ENCODE assay signal across 2 cellular contexts in the genomic region with DNA sequence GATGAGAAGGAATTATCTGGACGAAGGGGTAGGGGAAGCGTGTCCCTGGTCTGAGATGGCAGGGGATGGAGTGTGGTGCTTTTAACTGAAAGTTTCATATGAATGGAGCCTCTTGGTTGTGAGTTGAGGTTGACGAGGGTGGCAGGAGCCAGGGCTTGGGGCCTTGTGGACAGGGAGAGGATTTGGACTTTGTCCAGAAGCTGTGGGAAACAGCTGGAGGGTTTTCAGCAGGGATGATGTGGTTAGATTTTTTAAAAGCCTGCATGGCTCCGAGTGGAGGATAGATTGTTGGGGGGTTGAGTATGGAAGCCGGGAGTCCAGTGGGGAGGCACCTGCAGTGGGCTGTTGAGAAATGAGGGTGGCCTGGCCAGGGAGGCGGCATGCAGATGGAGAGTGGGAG.
TF ChIP-seq lines count a peak whose summit lies in the region.

No MANE protein-coding gene starts in this region.

TF ChIP-seq in HepG2, 621 proteins besides CTCF, POLR2A, EP300 and RAD21:
- TF ChIP-seq HIVEP1 (CRISPR knock-in tag; IDR thresholded peaks at IDR 0.05) (no peak), CAMTA2 (CRISPR knock-in tag; IDR thresholded peaks at IDR 0.05; ENCODE audit: borderline replicate concordance) (no peak), ZZZ3 (CRISPR knock-in tag; IDR thresholded peaks at IDR 0.05; ENCODE audit: borderline replicate concordance) (no peak), PHF5A (CRISPR knock-in tag; IDR thresholded peaks at IDR 0.05; ENCODE audit: low read depth, unreplicated experiment) (no peak), ZFX (CRISPR knock-in tag; IDR thresholded peaks at IDR 0.05; ENCODE audit: low read depth) (0 out of 2 replicates have a peak, but pooled peaks have one; percentile 4), HNF4A (CRISPR knock-in tag; IDR thresholded peaks at IDR 0.05) (peak; percentile 32; the same call in 1 of the 2 replicates), DMAP1 (CRISPR knock-in tag; IDR thresholded peaks at IDR 0.05) (no peak), ARHGAP35 (CRISPR knock-in tag; IDR thresholded peaks at IDR 0.05; ENCODE audit: borderline replicate concordance) (no peak), ESRRA (CRISPR knock-in tag; IDR thresholded peaks at IDR 0.05; ENCODE audit: low read depth) (no peak)
- TF ChIP-seq, protein P1, sequence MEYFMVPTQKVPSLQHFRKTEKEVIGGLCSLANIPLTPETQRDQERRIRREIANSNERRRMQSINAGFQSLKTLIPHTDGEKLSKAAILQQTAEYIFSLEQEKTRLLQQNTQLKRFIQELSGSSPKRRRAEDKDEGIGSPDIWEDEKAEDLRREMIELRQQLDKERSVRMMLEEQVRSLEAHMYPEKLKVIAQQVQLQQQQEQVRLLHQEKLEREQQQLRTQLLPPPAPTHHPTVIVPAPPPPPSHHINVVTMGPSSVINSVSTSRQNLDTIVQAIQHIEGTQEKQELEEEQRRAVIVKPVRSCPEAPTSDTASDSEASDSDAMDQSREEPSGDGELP (IDR thresholded peaks at IDR 0.05; ENCODE audit: borderline replicate concordance, low read depth), result peak; percentile 67
- TF ChIP-seq, protein P2, sequence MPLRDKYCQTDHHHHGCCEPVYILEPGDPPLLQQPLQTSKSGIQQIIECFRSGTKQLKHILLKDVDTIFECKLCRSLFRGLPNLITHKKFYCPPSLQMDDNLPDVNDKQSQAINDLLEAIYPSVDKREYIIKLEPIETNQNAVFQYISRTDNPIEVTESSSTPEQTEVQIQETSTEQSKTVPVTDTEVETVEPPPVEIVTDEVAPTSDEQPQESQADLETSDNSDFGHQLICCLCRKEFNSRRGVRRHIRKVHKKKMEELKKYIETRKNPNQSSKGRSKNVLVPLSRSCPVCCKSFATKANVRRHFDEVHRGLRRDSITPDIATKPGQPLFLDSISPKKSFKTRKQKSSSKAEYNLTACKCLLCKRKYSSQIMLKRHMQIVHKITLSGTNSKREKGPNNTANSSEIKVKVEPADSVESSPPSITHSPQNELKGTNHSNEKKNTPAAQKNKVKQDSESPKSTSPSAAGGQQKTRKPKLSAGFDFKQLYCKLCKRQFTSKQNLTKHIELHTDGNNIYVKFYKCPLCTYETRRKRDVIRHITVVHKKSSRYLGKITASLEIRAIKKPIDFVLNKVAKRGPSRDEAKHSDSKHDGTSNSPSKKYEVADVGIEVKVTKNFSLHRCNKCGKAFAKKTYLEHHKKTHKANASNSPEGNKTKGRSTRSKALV (CRISPR knock-in tag; IDR thresholded peaks at IDR 0.05), result no peak
- TF ChIP-seq, protein P3, sequence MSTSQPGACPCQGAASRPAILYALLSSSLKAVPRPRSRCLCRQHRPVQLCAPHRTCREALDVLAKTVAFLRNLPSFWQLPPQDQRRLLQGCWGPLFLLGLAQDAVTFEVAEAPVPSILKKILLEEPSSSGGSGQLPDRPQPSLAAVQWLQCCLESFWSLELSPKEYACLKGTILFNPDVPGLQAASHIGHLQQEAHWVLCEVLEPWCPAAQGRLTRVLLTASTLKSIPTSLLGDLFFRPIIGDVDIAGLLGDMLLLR (CRISPR knock-in tag; IDR thresholded peaks at IDR 0.05), result no peak
- TF ChIP-seq, protein P4, sequence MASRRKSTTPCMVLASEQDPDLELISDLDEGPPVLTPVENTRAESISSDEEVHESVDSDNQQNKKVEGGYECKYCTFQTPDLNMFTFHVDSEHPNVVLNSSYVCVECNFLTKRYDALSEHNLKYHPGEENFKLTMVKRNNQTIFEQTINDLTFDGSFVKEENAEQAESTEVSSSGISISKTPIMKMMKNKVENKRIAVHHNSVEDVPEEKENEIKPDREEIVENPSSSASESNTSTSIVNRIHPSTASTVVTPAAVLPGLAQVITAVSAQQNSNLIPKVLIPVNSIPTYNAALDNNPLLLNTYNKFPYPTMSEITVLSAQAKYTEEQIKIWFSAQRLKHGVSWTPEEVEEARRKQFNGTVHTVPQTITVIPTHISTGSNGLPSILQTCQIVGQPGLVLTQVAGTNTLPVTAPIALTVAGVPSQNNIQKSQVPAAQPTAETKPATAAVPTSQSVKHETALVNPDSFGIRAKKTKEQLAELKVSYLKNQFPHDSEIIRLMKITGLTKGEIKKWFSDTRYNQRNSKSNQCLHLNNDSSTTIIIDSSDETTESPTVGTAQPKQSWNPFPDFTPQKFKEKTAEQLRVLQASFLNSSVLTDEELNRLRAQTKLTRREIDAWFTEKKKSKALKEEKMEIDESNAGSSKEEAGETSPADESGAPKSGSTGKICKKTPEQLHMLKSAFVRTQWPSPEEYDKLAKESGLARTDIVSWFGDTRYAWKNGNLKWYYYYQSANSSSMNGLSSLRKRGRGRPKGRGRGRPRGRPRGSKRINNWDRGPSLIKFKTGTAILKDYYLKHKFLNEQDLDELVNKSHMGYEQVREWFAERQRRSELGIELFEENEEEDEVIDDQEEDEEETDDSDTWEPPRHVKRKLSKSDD (CRISPR knock-in tag; IDR thresholded peaks at IDR 0.05; ENCODE audit: low read depth), result no peak
- TF ChIP-seq, protein P5, sequence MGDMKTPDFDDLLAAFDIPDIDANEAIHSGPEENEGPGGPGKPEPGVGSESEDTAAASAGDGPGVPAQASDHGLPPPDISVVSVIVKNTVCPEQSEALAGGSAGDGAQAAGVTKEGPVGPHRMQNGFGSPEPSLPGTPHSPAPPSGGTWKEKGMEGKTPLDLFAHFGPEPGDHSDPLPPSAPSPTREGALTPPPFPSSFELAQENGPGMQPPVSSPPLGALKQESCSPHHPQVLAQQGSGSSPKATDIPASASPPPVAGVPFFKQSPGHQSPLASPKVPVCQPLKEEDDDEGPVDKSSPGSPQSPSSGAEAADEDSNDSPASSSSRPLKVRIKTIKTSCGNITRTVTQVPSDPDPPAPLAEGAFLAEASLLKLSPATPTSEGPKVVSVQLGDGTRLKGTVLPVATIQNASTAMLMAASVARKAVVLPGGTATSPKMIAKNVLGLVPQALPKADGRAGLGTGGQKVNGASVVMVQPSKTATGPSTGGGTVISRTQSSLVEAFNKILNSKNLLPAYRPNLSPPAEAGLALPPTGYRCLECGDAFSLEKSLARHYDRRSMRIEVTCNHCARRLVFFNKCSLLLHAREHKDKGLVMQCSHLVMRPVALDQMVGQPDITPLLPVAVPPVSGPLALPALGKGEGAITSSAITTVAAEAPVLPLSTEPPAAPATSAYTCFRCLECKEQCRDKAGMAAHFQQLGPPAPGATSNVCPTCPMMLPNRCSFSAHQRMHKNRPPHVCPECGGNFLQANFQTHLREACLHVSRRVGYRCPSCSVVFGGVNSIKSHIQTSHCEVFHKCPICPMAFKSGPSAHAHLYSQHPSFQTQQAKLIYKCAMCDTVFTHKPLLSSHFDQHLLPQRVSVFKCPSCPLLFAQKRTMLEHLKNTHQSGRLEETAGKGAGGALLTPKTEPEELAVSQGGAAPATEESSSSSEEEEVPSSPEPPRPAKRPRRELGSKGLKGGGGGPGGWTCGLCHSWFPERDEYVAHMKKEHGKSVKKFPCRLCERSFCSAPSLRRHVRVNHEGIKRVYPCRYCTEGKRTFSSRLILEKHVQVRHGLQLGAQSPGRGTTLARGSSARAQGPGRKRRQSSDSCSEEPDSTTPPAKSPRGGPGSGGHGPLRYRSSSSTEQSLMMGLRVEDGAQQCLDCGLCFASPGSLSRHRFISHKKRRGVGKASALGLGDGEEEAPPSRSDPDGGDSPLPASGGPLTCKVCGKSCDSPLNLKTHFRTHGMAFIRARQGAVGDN (CRISPR knock-in tag; IDR thresholded peaks at IDR 0.05), result no peak; the same call in 1 of the 2 replicates
- TF ChIP-seq, protein P6, sequence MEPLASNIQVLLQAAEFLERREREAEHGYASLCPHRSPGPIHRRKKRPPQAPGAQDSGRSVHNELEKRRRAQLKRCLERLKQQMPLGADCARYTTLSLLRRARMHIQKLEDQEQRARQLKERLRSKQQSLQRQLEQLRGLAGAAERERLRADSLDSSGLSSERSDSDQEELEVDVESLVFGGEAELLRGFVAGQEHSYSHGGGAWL (CRISPR knock-in tag; IDR thresholded peaks at IDR 0.05), result no peak

TF ChIP-seq in GM23338, 12 proteins besides CTCF, POLR2A, EP300 and RAD21:
- no peak for TF ChIP-seq CREB1 (CRISPR knock-in tag; IDR thresholded peaks at IDR 0.05; ENCODE audit: low read depth)
- no peak for TF ChIP-seq EZH2 (IDR thresholded peaks at IDR 0.05; ENCODE audit: low read depth, unreplicated experiment)
- no peak for TF ChIP-seq ZNF331 (CRISPR knock-in tag; IDR thresholded peaks at IDR 0.05; ENCODE audit: low read depth)
- TF ChIP-seq, protein P7, sequence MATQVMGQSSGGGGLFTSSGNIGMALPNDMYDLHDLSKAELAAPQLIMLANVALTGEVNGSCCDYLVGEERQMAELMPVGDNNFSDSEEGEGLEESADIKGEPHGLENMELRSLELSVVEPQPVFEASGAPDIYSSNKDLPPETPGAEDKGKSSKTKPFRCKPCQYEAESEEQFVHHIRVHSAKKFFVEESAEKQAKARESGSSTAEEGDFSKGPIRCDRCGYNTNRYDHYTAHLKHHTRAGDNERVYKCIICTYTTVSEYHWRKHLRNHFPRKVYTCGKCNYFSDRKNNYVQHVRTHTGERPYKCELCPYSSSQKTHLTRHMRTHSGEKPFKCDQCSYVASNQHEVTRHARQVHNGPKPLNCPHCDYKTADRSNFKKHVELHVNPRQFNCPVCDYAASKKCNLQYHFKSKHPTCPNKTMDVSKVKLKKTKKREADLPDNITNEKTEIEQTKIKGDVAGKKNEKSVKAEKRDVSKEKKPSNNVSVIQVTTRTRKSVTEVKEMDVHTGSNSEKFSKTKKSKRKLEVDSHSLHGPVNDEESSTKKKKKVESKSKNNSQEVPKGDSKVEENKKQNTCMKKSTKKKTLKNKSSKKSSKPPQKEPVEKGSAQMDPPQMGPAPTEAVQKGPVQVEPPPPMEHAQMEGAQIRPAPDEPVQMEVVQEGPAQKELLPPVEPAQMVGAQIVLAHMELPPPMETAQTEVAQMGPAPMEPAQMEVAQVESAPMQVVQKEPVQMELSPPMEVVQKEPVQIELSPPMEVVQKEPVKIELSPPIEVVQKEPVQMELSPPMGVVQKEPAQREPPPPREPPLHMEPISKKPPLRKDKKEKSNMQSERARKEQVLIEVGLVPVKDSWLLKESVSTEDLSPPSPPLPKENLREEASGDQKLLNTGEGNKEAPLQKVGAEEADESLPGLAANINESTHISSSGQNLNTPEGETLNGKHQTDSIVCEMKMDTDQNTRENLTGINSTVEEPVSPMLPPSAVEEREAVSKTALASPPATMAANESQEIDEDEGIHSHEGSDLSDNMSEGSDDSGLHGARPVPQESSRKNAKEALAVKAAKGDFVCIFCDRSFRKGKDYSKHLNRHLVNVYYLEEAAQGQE (IDR thresholded peaks at IDR 0.05; ENCODE audit: unreplicated experiment), result no peak
- TF ChIP-seq, protein P8, sequence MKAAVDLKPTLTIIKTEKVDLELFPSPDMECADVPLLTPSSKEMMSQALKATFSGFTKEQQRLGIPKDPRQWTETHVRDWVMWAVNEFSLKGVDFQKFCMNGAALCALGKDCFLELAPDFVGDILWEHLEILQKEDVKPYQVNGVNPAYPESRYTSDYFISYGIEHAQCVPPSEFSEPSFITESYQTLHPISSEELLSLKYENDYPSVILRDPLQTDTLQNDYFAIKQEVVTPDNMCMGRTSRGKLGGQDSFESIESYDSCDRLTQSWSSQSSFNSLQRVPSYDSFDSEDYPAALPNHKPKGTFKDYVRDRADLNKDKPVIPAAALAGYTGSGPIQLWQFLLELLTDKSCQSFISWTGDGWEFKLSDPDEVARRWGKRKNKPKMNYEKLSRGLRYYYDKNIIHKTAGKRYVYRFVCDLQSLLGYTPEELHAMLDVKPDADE (IDR thresholded peaks at IDR 0.05), result no peak
- TF ChIP-seq ZNF114 (CRISPR knock-in tag; IDR thresholded peaks at IDR 0.05), result no peak
- TF ChIP-seq STAT1 (IDR thresholded peaks at IDR 0.05; ENCODE audit: unreplicated experiment), result no peak
- TF ChIP-seq EZH2phosphoT487 (IDR thresholded peaks at IDR 0.05; ENCODE audit: unreplicated experiment), result no peak
- no peak for TF ChIP-seq NANOG (IDR thresholded peaks at IDR 0.05; ENCODE audit: borderline replicate concordance)
- no peak for TF ChIP-seq POLR2AphosphoS5 (IDR thresholded peaks at IDR 0.05; ENCODE audit: low read depth)
- TF ChIP-seq JUNB (IDR thresholded peaks at IDR 0.05; ENCODE audit: unreplicated experiment), result no peak
- TF ChIP-seq, protein P9, sequence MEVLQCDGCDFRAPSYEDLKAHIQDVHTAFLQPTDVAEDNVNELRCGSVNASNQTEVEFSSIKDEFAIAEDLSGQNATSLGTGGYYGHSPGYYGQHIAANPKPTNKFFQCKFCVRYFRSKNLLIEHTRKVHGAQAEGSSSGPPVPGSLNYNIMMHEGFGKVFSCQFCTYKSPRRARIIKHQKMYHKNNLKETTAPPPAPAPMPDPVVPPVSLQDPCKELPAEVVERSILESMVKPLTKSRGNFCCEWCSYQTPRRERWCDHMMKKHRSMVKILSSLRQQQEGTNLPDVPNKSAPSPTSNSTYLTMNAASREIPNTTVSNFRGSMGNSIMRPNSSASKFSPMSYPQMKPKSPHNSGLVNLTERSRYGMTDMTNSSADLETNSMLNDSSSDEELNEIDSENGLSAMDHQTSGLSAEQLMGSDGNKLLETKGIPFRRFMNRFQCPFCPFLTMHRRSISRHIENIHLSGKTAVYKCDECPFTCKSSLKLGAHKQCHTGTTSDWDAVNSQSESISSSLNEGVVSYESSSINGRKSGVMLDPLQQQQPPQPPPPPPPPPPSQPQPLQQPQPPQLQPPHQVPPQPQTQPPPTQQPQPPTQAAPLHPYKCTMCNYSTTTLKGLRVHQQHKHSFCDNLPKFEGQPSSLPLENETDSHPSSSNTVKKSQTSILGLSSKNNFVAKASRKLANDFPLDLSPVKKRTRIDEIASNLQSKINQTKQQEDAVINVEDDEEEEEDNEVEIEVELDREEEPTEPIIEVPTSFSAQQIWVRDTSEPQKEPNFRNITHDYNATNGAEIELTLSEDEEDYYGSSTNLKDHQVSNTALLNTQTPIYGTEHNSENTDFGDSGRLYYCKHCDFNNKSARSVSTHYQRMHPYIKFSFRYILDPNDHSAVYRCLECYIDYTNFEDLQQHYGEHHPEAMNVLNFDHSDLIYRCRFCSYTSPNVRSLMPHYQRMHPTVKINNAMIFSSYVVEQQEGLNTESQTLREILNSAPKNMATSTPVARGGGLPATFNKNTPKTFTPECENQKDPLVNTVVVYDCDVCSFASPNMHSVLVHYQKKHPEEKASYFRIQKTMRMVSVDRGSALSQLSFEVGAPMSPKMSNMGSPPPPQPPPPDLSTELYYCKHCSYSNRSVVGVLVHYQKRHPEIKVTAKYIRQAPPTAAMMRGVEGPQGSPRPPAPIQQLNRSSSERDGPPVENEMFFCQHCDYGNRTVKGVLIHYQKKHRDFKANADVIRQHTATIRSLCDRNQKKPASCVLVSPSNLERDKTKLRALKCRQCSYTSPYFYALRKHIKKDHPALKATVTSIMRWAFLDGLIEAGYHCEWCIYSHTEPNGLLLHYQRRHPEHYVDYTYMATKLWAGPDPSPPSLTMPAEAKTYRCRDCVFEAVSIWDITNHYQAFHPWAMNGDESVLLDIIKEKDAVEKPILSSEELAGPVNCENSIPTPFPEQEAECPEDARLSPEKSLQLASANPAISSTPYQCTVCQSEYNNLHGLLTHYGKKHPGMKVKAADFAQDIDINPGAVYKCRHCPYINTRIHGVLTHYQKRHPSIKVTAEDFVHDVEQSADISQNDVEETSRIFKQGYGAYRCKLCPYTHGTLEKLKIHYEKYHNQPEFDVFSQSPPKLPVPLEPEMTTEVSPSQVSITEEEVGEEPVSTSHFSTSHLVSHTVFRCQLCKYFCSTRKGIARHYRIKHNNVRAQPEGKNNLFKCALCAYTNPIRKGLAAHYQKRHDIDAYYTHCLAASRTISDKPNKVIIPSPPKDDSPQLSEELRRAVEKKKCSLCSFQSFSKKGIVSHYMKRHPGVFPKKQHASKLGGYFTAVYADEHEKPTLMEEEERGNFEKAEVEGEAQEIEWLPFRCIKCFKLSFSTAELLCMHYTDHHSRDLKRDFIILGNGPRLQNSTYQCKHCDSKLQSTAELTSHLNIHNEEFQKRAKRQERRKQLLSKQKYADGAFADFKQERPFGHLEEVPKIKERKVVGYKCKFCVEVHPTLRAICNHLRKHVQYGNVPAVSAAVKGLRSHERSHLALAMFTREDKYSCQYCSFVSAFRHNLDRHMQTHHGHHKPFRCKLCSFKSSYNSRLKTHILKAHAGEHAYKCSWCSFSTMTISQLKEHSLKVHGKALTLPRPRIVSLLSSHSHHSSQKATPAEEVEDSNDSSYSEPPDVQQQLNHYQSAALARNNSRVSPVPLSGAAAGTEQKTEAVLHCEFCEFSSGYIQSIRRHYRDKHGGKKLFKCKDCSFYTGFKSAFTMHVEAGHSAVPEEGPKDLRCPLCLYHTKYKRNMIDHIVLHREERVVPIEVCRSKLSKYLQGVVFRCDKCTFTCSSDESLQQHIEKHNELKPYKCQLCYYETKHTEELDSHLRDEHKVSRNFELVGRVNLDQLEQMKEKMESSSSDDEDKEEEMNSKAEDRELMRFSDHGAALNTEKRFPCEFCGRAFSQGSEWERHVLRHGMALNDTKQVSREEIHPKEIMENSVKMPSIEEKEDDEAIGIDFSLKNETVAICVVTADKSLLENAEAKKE (CRISPR knock-in tag; IDR thresholded peaks at IDR 0.05), result no peak
